1 cellular context compared by ENCODE assay signal in genomic region chr12:68521321-68521839, GRCh38.
TF ChIP-seq lines count a peak whose summit lies in the region.

No MANE protein-coding gene starts in this region.

TF ChIP-seq in GM23338, 12 proteins besides CTCF, POLR2A, EP300 and RAD21 (continued from another document):
- no peak for TF ChIP-seq ZNF462 (CRISPR knock-in tag; IDR thresholded peaks at IDR 0.05)
- no peak for TF ChIP-seq STAT1 (IDR thresholded peaks at IDR 0.05; ENCODE audit: unreplicated experiment)
- TF ChIP-seq EZH2 (IDR thresholded peaks at IDR 0.05; ENCODE audit: low read depth, unreplicated experiment), result no peak
- TF ChIP-seq POLR2AphosphoS5 (IDR thresholded peaks at IDR 0.05; ENCODE audit: low read depth), result no peak
- TF ChIP-seq NANOG (IDR thresholded peaks at IDR 0.05; ENCODE audit: borderline replicate concordance), result no peak
- TF ChIP-seq JUNB (IDR thresholded peaks at IDR 0.05; ENCODE audit: unreplicated experiment), result no peak
- TF ChIP-seq CREB1 (CRISPR knock-in tag; IDR thresholded peaks at IDR 0.05; ENCODE audit: low read depth), result no peak
- no peak for TF ChIP-seq ZNF331 (CRISPR knock-in tag; IDR thresholded peaks at IDR 0.05; ENCODE audit: low read depth)
- no peak for TF ChIP-seq ZNF114 (CRISPR knock-in tag; IDR thresholded peaks at IDR 0.05)
- TF ChIP-seq ETS1 (IDR thresholded peaks at IDR 0.05), result no peak
TF ChIP-seq in GM23338: peak in this region for 0.
